Comparison of ENCODE assay signal across 1 cellular context in genomic region chr1:228839656-228840055, GRCh38.
TF ChIP-seq lines count a peak whose summit lies in the region.

No MANE protein-coding gene starts in this region.

TF ChIP-seq in HepG2, 621 proteins besides CTCF, POLR2A, EP300 and RAD21:
- TF ChIP-seq ZNF451 (CRISPR knock-in tag; IDR thresholded peaks at IDR 0.05) (no peak), NCOA5 (CRISPR knock-in tag; IDR thresholded peaks at IDR 0.05) (no peak), ZNF484 (CRISPR knock-in tag; IDR thresholded peaks at IDR 0.05; ENCODE audit: borderline replicate concordance, low read depth) (no peak), KLF6 (CRISPR knock-in tag; IDR thresholded peaks at IDR 0.05) (no peak), PPARG (CRISPR knock-in tag; conservative IDR thresholded peaks at IDR 0.05) (no peak), KLF16 (CRISPR knock-in tag; IDR thresholded peaks at IDR 0.05) (no peak)
